ENCODE assay signal across 10 cellular contexts in genomic region chr22:35995772-35996171, GRCh38. TPM values are rescaled to one million over a fixed set of nuclear protein-coding genes. Genes with fewer than 3 reads are reported as not detected.
DNase-seq lines count a peak whose midpoint lies in the region; ATAC-seq, FAIRE-seq and TF ChIP-seq lines count a peak whose summit lies in the region.
"Had no signal": no experiment of that assay in that cellular context is flagged by ENCODE, and none has a peak within 500 bp of the region (broad histone marks: within the 10 kb centered on the region; RNA-seq: fewer than 3 reads in every experiment).

No MANE protein-coding gene starts in this region.

- no peak for ATAC-seq in HG03108 (IDR thresholded peaks at IDR 0.05; ENCODE audit: unreplicated experiment)

- DNase-seq in H4 (ENCODE audit: low spot score) (peak; percentile 82), brain pericyte (ENCODE audit: low read depth, low spot score) (peak; percentile 79), kidney (peak; percentile 83), smooth muscle cell of the brain vasculature (ENCODE audit: low read depth, low spot score) (peak; percentile 88), erythroblast (lab: John Stamatoyannopoulos, UW) (no peak), NCI-H2107 treated with DMSO at 0.1 percent for 48 hours (lab: John Stamatoyannopoulos, UW; ENCODE audit: unreplicated experiment) (no peak), NCI-H1417 treated with DMSO at 0.1 percent for 48 hours (lab: John Stamatoyannopoulos, UW) (no peak)
- DNase-seq: activated CD4-positive, alpha-beta T cell treated with anti-CD3 and anti-CD28 coated beads for 48 hours; NCI-H2081 had no signal

- H3K27ac ChIP-seq in kidney (ENCODE audit: low read depth in 2 of 2, low read length in 2 of 2): peak overlapping the region in 1 of 2 donors; percentile 36

- no peak for TF ChIP-seq CTCF in kidney (IDR thresholded peaks at IDR 0.05; ENCODE audit: borderline replicate concordance, extremely low read depth, insufficient read depth)

- H3K9ac ChIP-seq in kidney (ENCODE audit: low read length in 2 of 2): no peak overlapping the region

- intact Hi-C loops in kidney (cut with DNase I): no loop called here

- TF ChIP-seq POLR2A in erythroblast (IDR thresholded peaks at IDR 0.05; ENCODE audit: low read length): no peak

- H3K4me3 ChIP-seq in kidney (ENCODE audit: low read length in 2 of 2): no peak overlapping the region

- H3K4me1 ChIP-seq in kidney (ENCODE audit: control insufficient read depth in 1 of 2, insufficient read depth in 1 of 2, low read depth in 1 of 2, low read length in 2 of 2): peaks cover 4 to 9% of the 10 kb centered on the region in 2 donors

- H3K9me3 ChIP-seq in kidney (ENCODE audit: control insufficient read depth in 1 of 2, low read length in 2 of 2): no peaks in the 10 kb centered on the region

- no peaks in the 10 kb centered on the region for H3K36me3 ChIP-seq in kidney (ENCODE audit: control insufficient read depth in 1 of 2, insufficient read depth in 2 of 2, low read length in 2 of 2)

- FAIRE-seq in kidney (lab: Jason Lieb, UNC): no peak

RNA-seq across cellular contexts. Expression of gene RBFOX2, which starts 32.9 kb away (rescaled TPM):
- total RNA-seq in H4 (2014; rRNA removed; shearing (Covaris generic)): 35.6 and 55.3 TPM in 2 replicates
- total RNA-seq in kidney: 68.6 TPM
- polyA plus RNA-seq in kidney (ENCODE audit: insufficient read depth, low read depth, low replicate concordance): 17.2 TPM

Comparison
In these comparisons a context has a peak if more than half of its experiments do, and no peak if none do; other contexts are left out.
1. DNase-seq: peak in H4 (single experiment), brain pericyte (single experiment), kidney (single experiment) and smooth muscle cell of the brain vasculature (single experiment); none in erythroblast (0 of 2), NCI-H2107 treated with DMSO at 0.1 percent for 48 hours (single experiment) and NCI-H1417 treated with DMSO at 0.1 percent for 48 hours (single experiment).